8 cellular contexts compared by ENCODE assay signal in genomic region chr14:23594191-23594590, GRCh38. TPM values are rescaled to one million over a fixed set of nuclear protein-coding genes. Genes with fewer than 3 reads are reported as not detected.
"Had no signal": no experiment of that assay in that cellular context is flagged by ENCODE, and none has a peak within 500 bp of the region (broad histone marks: within the 10 kb centered on the region; RNA-seq: fewer than 3 reads in every experiment).

No MANE protein-coding gene starts in this region.

RNA-seq across cellular contexts. Expression of gene JPH4, which starts 15.6 kb away (rescaled TPM):
- total RNA-seq: activated CD4-positive, alpha-beta memory T cell treated with anti-CD3 and anti-CD28 coated beads, Interleukin-2, amount 10 ng/mL, durations not matched to agents 7 days and 5 days; activated CD4-positive, alpha-beta T cell treated with anti-CD3 and anti-CD28 coated beads for 36 hours; activated CD4-positive, alpha-beta T cell treated with anti-CD3 and anti-CD28 coated beads, Interleukin-2, amount 10 ng/mL, durations not matched to agents 24 days and 14 days; activated CD4-positive, alpha-beta T cell treated with anti-CD3 and anti-CD28 coated beads, Interleukin-2, amount 10 ng/mL, durations not matched to agents 7 days and 5 days; activated CD8-positive, alpha-beta T cell treated with anti-CD3 and anti-CD28 coated beads, Interleukin-2, amount 10 ng/mL, durations not matched to agents 7 days and 5 days; T-helper 17 cell; T-helper 2 cell treated with Interferon-gamma antibody and Interleukin-4, amounts not matched to agents 100 ng/mL and 5 ng/mL, for 36 hours had no signal

RNA-seq across cellular contexts. Expression of gene DHRS2, which starts 42.0 kb away (rescaled TPM):
- total RNA-seq: activated B cell treated with CpG ODN at 0.5 μM for 24 hours, T-helper 17 cell had no signal
